20 cellular contexts compared by ENCODE assay signal in genomic region chr3:128151758-128152274, GRCh38. TPM values are rescaled to one million over a fixed set of nuclear protein-coding genes. Genes with fewer than 3 reads are reported as not detected.
A peak's percentile ranks its signal among the peaks of the same experiment; 100 is the strongest.
DNase-seq lines count a peak whose midpoint lies in the region; ATAC-seq, FAIRE-seq and TF ChIP-seq lines count a peak whose summit lies in the region.
"Had no signal": no experiment of that assay in that cellular context is flagged by ENCODE, and none has a peak within 500 bp of the region (broad histone marks: within the 10 kb centered on the region; RNA-seq: fewer than 3 reads in every experiment).

No MANE protein-coding gene starts in this region.

- H3K27ac Mint-ChIP-seq in activated naive CD4-positive, alpha-beta T cell treated with anti-CD3 and anti-CD28 coated beads, Interleukin-2, amount 10 ng/mL, durations not matched to agents 7 days and 5 days = no peak overlapping the region
- H3K27ac Mint-ChIP-seq in activated B cell treated with CpG ODN at 0.5 μM for 24 hours = peak overlapping the region; percentile 50
- H3K27ac Mint-ChIP-seq in type B pancreatic cell = no peak overlapping the region

- peaks cover 27% of the 10 kb centered on the region for H3K79me2 ChIP-seq in HepG2 (ENCODE audit: insufficient read depth, low read length)

- no peak for ATAC-seq in activated B cell treated with CpG ODN at 0.5 μM for 24 hours (ENCODE audit: low read depth)
- ATAC-seq in HepG2 = peak; percentile 81
- no peak for ATAC-seq in Right ventricle myocardium inferior
- ATAC-seq: SK-N-SH treated with all-trans-retinoic acid at 6 μM for 48 hours had no signal

- peaks cover 3% of the 10 kb centered on the region for H3K9me3 Mint-ChIP-seq in activated naive CD4-positive, alpha-beta T cell treated with anti-CD3 and anti-CD28 coated beads, Interleukin-2, amount 10 ng/mL, durations not matched to agents 7 days and 5 days
- H3K9me3 Mint-ChIP-seq in activated B cell treated with CpG ODN at 0.5 μM for 24 hours (peaks cover 3% of the 10 kb centered on the region), type B pancreatic cell (peaks cover 7% of the 10 kb centered on the region)

- H3K9me3 ChIP-seq in HepG2 (ENCODE audit: low read length) = no peaks in the 10 kb centered on the region
- H3K9me3 ChIP-seq: spleen had no signal

- H3K9ac ChIP-seq in HepG2 (ENCODE audit: insufficient read depth, low read depth, low read length) = peak overlapping the region; percentile 62
- H3K9ac ChIP-seq: KMS-11 had no signal

- peaks cover 49% of the 10 kb centered on the region for H3K4me1 ChIP-seq in HepG2 (ENCODE audit: insufficient read depth, low read length)

- peak overlapping the region; percentile 96 for H3K27ac ChIP-seq in HepG2 (ENCODE audit: extremely low read length, insufficient read depth, low read length)
- H3K27ac ChIP-seq: coronary artery, HL-60, KMS-11 had no signal

- 16% methylated on average over 5 of the region's 5 CpGs for WGBS in HepG2 (ENCODE audit: low lambda C conversion rate)

- peak overlapping the region; percentile 14 for H3K4me3 Mint-ChIP-seq in activated naive CD4-positive, alpha-beta T cell treated with anti-CD3 and anti-CD28 coated beads, Interleukin-2, amount 10 ng/mL, durations not matched to agents 7 days and 5 days
- H3K4me3 Mint-ChIP-seq in activated B cell treated with CpG ODN at 0.5 μM for 24 hours = peak overlapping the region; percentile 52
- peak overlapping the region; percentile 69 for H3K4me3 Mint-ChIP-seq in type B pancreatic cell

- intact Hi-C loops in activated B cell treated with CpG ODN at 0.5 μM for 24 hours (cut with micrococcal nuclease) (loop anchor here (2.0 to 10.0 kb wide), 4 partner anchors 75 to 1675 kb away; partner anchors contain the start of genes ABTB1, MCM2, TPRA1 and ZXDC), HepG2 (cut with micrococcal nuclease; ENCODE audit: unreplicated experiment) (loop anchor here (2.0 kb wide), 1 partner anchor 27 kb away; no protein-coding TSS in a partner anchor), Right ventricle myocardium inferior (cut with DNase I) (no loop called here)

- FAIRE-seq in HepG2 (lab: Jason Lieb, UNC) = peak; percentile 88
- FAIRE-seq: endothelial cell of umbilical vein, keratinocyte had no signal

- no peaks in the 10 kb centered on the region for H3K27me3 ChIP-seq in HepG2 (ENCODE audit: control insufficient read depth in 1 of 2, insufficient read depth in 2 of 2, low read length in 2 of 2)
- H3K27me3 ChIP-seq: spleen had no signal

- POLR2A ChIA-PET in activated B cell treated with CpG ODN at 0.5 μM for 24 hours (lab: Charles Lee) = interaction anchor here (2.7 kb wide), 1 partner anchor 28 kb away, joined by 69 read pairs; the partner anchor contains the start of gene RUVBL1
- POLR2A ChIA-PET in HepG2 (lab: Yijun Ruan, JAX) = interaction anchor here (1.3 to 5.2 kb wide), 3 partner anchors 14 to 57 kb away, joined by 4 to 104 read pairs (median 41); partner anchors contain the start of gene RUVBL1

- TF ChIP-seq CTCF in activated B cell treated with CpG ODN at 0.5 μM for 24 hours (IDR thresholded peaks at IDR 0.05) (no peak), HepG2 (CRISPR knock-in tag; IDR thresholded peaks at IDR 0.05) (0 out of 2 replicates have a peak, but pooled peaks have one; percentile 16), type B pancreatic cell (conservative IDR thresholded peaks at IDR 0.05) (no peak)

- TF ChIP-seq POLR2A in HepG2 (IDR thresholded peaks at IDR 0.05; ENCODE audit: insufficient read depth in 1 of 2, low read depth in 2 of 2, low read length in 2 of 2) = peak; percentile 61 to 80; a peak in 3 of 4 replicates

- peaks cover 20% of the 10 kb centered on the region for H3K4me1 Mint-ChIP-seq in activated naive CD4-positive, alpha-beta T cell treated with anti-CD3 and anti-CD28 coated beads, Interleukin-2, amount 10 ng/mL, durations not matched to agents 7 days and 5 days
- H3K4me1 Mint-ChIP-seq in activated B cell treated with CpG ODN at 0.5 μM for 24 hours (peaks cover 17% of the 10 kb centered on the region), type B pancreatic cell (ENCODE audit: unreplicated experiment) (peaks cover 4% of the 10 kb centered on the region)

- TF ChIP-seq RAD21 in HepG2 (CRISPR knock-in tag; IDR thresholded peaks at IDR 0.05) = no peak

- no peak for DNase-seq in activated naive CD4-positive, alpha-beta T cell treated with anti-CD3 and anti-CD28 coated beads, Interleukin-2, amount 10 ng/mL, durations not matched to agents 7 days and 5 days
- DNase-seq in activated naive CD4-positive, alpha-beta T cell treated with Interleukin-2 at 50 U/mL for 16 hours = no peak
- DNase-seq in activated B cell treated with CpG ODN at 0.5 μM for 24 hours = no peak
- DNase-seq in HepG2 (ENCODE audit: low spot score) = peak; percentile 90
- DNase-seq in type B pancreatic cell (ENCODE audit: extremely low spot score, unreplicated experiment) = no peak
- no peak for DNase-seq in Right ventricle myocardium inferior (ENCODE audit: missing footprints)
- DNase-seq in NCI-H2107 treated with DMSO at 0.1 percent for 48 hours (lab: John Stamatoyannopoulos, UW; ENCODE audit: unreplicated experiment) = no peak
- DNase-seq in SIG-M5 treated with dmso at 0.1 percent for 504 hours (lab: John Stamatoyannopoulos, UW; ENCODE audit: unreplicated experiment) = no peak
- DNase-seq: ACHN; activated CD4-positive, CD25-positive, alpha-beta regulatory T cell treated with anti-CD3 and anti-CD28 coated beads, Interleukin-2, amount 50 U/mL, for 72 hours; DMS79 treated with DMSO at 0.1 percent for 48 hours; NCI-H1930; spleen; stimulated activated CD4-positive, alpha-beta T cell treated with anti-CD3 and anti-CD28 coated beads, Interleukin-4, amount 100 ng/mL, for 4 hours had no signal

- peak overlapping the region; percentile 64 for H3K4me2 ChIP-seq in HepG2 (ENCODE audit: low read depth, low read length)
- H3K4me2 ChIP-seq: KMS-11 had no signal

- BruUV-seq in HepG2 (replicated peaks; lab: Mats Ljungman, UMichigan) = no TSS peak

- in situ Hi-C loops in HepG2 (cut with HindIII; ENCODE audit: extremely low pct_ligation_motif_present, low pct_unique_long_range_greater_than_20kb) = no loop called here

- H3K4me3 ChIP-seq in HepG2 (replicated peaks in 1 of 3; ENCODE audit: insufficient read depth in 1 of 3, low read depth in 2 of 3, low read length in 3 of 3) = peak overlapping the region in 1 of 3 experiments; percentile 34; a peak in 2 of 6 replicates
- H3K4me3 ChIP-seq: coronary artery, spleen had no signal

- peak overlapping the region; percentile 1 for H2AFZ ChIP-seq in HepG2 (ENCODE audit: low read length)

- peaks cover 0 to 8% of the 10 kb centered on the region in 2 experiments for H3K36me3 ChIP-seq in HepG2 (replicated peaks in 1 of 2; ENCODE audit: control insufficient read depth in 1 of 2, insufficient read depth in 2 of 2, low read length in 2 of 2)

- CTCF ChIA-PET in activated naive CD4-positive, alpha-beta T cell treated with anti-CD3 and anti-CD28 coated beads, Interleukin-2, amount 10 ng/mL, durations not matched to agents 7 days and 5 days (lab: Charles Lee) = no interaction called here
- CTCF ChIA-PET in activated B cell treated with CpG ODN at 0.5 μM for 24 hours (lab: Charles Lee) = interaction anchor here (1.2 kb wide), 1 partner anchor 28 kb away, joined by 5 read pairs; the partner anchor contains the start of gene RUVBL1
- CTCF ChIA-PET in HepG2 (lab: Yijun Ruan, JAX; ENCODE audit: low intra/inter-chr PET ratio, low total read pairs) = interaction anchor here (1.7 kb wide), 1 partner anchor 19 kb away, joined by 5 read pairs; no protein-coding TSS in a partner anchor

- H3K27me3 Mint-ChIP-seq in activated naive CD4-positive, alpha-beta T cell treated with anti-CD3 and anti-CD28 coated beads, Interleukin-2, amount 10 ng/mL, durations not matched to agents 7 days and 5 days = no peaks in the 10 kb centered on the region
- H3K27me3 Mint-ChIP-seq in activated B cell treated with CpG ODN at 0.5 μM for 24 hours (no peaks in the 10 kb centered on the region), type B pancreatic cell (peaks cover 11% of the 10 kb centered on the region)

- H3K36me3 Mint-ChIP-seq in activated naive CD4-positive, alpha-beta T cell treated with anti-CD3 and anti-CD28 coated beads, Interleukin-2, amount 10 ng/mL, durations not matched to agents 7 days and 5 days = peaks cover 12% of the 10 kb centered on the region
- H3K36me3 Mint-ChIP-seq in activated B cell treated with CpG ODN at 0.5 μM for 24 hours (ENCODE audit: low read depth) (peaks cover 16% of the 10 kb centered on the region), type B pancreatic cell (peaks cover 18% of the 10 kb centered on the region)

- no peaks in the 10 kb centered on the region for H4K20me1 ChIP-seq in HepG2 (ENCODE audit: insufficient read depth, low read length)

- peak; percentile 38 to 65; a peak in 1 of 4 replicates for TF ChIP-seq EP300 in HepG2 (IDR thresholded peaks at IDR 0.05; ENCODE audit: low read depth in 2 of 2, low read length in 2 of 2)
- TF ChIP-seq EP300 in HepG2 (CRISPR knock-in tag; IDR thresholded peaks at IDR 0.05; ENCODE audit: borderline replicate concordance) = peak; percentile 45; the same call in 1 of the 2 replicates

RNA-seq across cellular contexts. Expression of gene EEFSEC, which starts 1.5 kb away (rescaled TPM):
- total RNA-seq in activated B cell treated with CpG ODN at 0.5 μM for 24 hours (20.0 and 21.3 TPM in 2 replicates), HepG2 (2016; rRNA removed; fragmentation: Illumina TruSeq; extraction: Trizol) (6.4 and 7.9 TPM in 2 replicates), type B pancreatic cell (ENCODE audit: low replicate concordance) (9.6 and 16.6 TPM in 2 replicates), Right ventricle myocardium inferior (19.4 TPM)
- 5.1 and 5.6 TPM in 2 replicates for total RNA-seq in HepG2 (2016; cell fraction: cytosol; rRNA removed; fragmentation: Illumina TruSeq; extraction: Trizol; ENCODE audit: low read depth)
- 5.8 and 6.7 TPM in 2 replicates for total RNA-seq in HepG2 (2016; cell fraction: insoluble cytoplasmic fraction; rRNA removed; fragmentation: Illumina TruSeq; extraction: Trizol)
- 5.6 and 6.3 TPM in 2 replicates for total RNA-seq in HepG2 (2016; cell fraction: membrane; rRNA removed; fragmentation: Illumina TruSeq; extraction: Trizol)
- 7.1 and 7.7 TPM in 2 replicates for total RNA-seq in HepG2 (2016; cell fraction: nucleus; rRNA removed; fragmentation: Illumina TruSeq; extraction: Trizol)
- polyA plus RNA-seq in HepG2 (2011; rRNA removed) = 24.2 and 27.4 TPM in 2 replicates
- polyA plus RNA-seq in HepG2 (2011; cell fraction: cytosol; rRNA removed) = 13.2 and 18.2 TPM in 2 replicates
- 26.2 and 26.5 TPM in 2 replicates for polyA plus RNA-seq in HepG2 (2011; cell fraction: nucleus; rRNA removed)
- polyA plus RNA-seq in HepG2 (2012) = 17.5 and 20.3 TPM in 2 replicates
- 8.0 and 8.6 TPM in 2 replicates for polyA plus RNA-seq in HepG2 (2016; cell fraction: cytosol; fragmentation: Illumina TruSeq; extraction: Trizol; ENCODE audit: low read depth)
- 17.4 and 20.8 TPM in 2 replicates for polyA plus RNA-seq in HepG2 (2016; cell fraction: insoluble cytoplasmic fraction; fragmentation: Illumina TruSeq; extraction: Trizol; ENCODE audit: low read depth)
- polyA plus RNA-seq in HepG2 (2016; cell fraction: membrane; fragmentation: Illumina TruSeq; extraction: Trizol; ENCODE audit: low read depth) = 10.3 and 10.7 TPM in 2 replicates
- 13.2 and 13.4 TPM in 2 replicates for polyA plus RNA-seq in HepG2 (2016; cell fraction: nucleus; fragmentation: Illumina TruSeq; extraction: Trizol; ENCODE audit: insufficient read depth, low read depth)
- polyA minus RNA-seq in HepG2 (2011; rRNA and poly(A)+ RNA removed; ENCODE audit: low replicate concordance) = 28.2 and 50.1 TPM in 2 replicates
- polyA minus RNA-seq in HepG2 (2011; cell fraction: cytosol; rRNA and poly(A)+ RNA removed) = 15.1 and 16.0 TPM in 2 replicates
- polyA minus RNA-seq in HepG2 (2011; cell fraction: nucleus; rRNA and poly(A)+ RNA removed) = 31.0 and 36.3 TPM in 2 replicates

RNA-seq across cellular contexts. Expression of gene RUVBL1, which starts 28.2 kb away (rescaled TPM):
- total RNA-seq in activated B cell treated with CpG ODN at 0.5 μM for 24 hours (44.8 and 46.6 TPM in 2 replicates), HepG2 (2016; rRNA removed; fragmentation: Illumina TruSeq; extraction: Trizol) (86.3 and 120 TPM in 2 replicates), type B pancreatic cell (ENCODE audit: low replicate concordance) (34.6 and 61.1 TPM in 2 replicates), Right ventricle myocardium inferior (21.4 TPM)
- 21.3 and 22.5 TPM in 2 replicates for total RNA-seq in HepG2 (2016; cell fraction: cytosol; rRNA removed; fragmentation: Illumina TruSeq; extraction: Trizol; ENCODE audit: low read depth)
- total RNA-seq in HepG2 (2016; cell fraction: insoluble cytoplasmic fraction; rRNA removed; fragmentation: Illumina TruSeq; extraction: Trizol) = 90.7 and 130 TPM in 2 replicates
- total RNA-seq in HepG2 (2016; cell fraction: membrane; rRNA removed; fragmentation: Illumina TruSeq; extraction: Trizol) = 28.2 and 30.2 TPM in 2 replicates
- 36.7 and 39.2 TPM in 2 replicates for total RNA-seq in HepG2 (2016; cell fraction: nucleus; rRNA removed; fragmentation: Illumina TruSeq; extraction: Trizol)
- polyA plus RNA-seq in HepG2 (2011; rRNA removed) = 29.7 and 32.7 TPM in 2 replicates
- polyA plus RNA-seq in HepG2 (2011; cell fraction: cytosol; rRNA removed) = 38.1 and 39.4 TPM in 2 replicates
- 13.5 and 14.5 TPM in 2 replicates for polyA plus RNA-seq in HepG2 (2011; cell fraction: nucleus; rRNA removed)
- 33.6 and 40.3 TPM in 2 replicates for polyA plus RNA-seq in HepG2 (2012)
- 11.3 and 12.3 TPM in 2 replicates for polyA plus RNA-seq in HepG2 (2016; cell fraction: cytosol; fragmentation: Illumina TruSeq; extraction: Trizol; ENCODE audit: low read depth)
- polyA plus RNA-seq in HepG2 (2016; cell fraction: insoluble cytoplasmic fraction; fragmentation: Illumina TruSeq; extraction: Trizol; ENCODE audit: low read depth) = 101 and 104 TPM in 2 replicates
- 16.7 and 17.6 TPM in 2 replicates for polyA plus RNA-seq in HepG2 (2016; cell fraction: membrane; fragmentation: Illumina TruSeq; extraction: Trizol; ENCODE audit: low read depth)
- polyA plus RNA-seq in HepG2 (2016; cell fraction: nucleus; fragmentation: Illumina TruSeq; extraction: Trizol; ENCODE audit: insufficient read depth, low read depth) = 38.5 and 40.8 TPM in 2 replicates
- 48.8 and 126 TPM in 2 replicates for polyA minus RNA-seq in HepG2 (2011; rRNA and poly(A)+ RNA removed; ENCODE audit: low replicate concordance)
- polyA minus RNA-seq in HepG2 (2011; cell fraction: cytosol; rRNA and poly(A)+ RNA removed) = 20.6 and 22.9 TPM in 2 replicates
- polyA minus RNA-seq in HepG2 (2011; cell fraction: nucleus; rRNA and poly(A)+ RNA removed) = 24.2 and 25.6 TPM in 2 replicates

Comparison
In these comparisons a context has a peak if more than half of its experiments do, and no peak if none do; other contexts are left out.
1. H3K4me3 Mint-ChIP-seq: peak in every context shown above with its lines; median percentile 69 in type B pancreatic cell; 52 in activated B cell treated with CpG ODN at 0.5 μM for 24 hours; 14 in activated naive CD4-positive, alpha-beta T cell treated with anti-CD3 and anti-CD28 coated beads, Interleukin-2, amount 10 ng/mL, durations not matched to agents 7 days and 5 days.